Comparison of ENCODE assay signal across 16 cellular contexts in the genomic region with DNA sequence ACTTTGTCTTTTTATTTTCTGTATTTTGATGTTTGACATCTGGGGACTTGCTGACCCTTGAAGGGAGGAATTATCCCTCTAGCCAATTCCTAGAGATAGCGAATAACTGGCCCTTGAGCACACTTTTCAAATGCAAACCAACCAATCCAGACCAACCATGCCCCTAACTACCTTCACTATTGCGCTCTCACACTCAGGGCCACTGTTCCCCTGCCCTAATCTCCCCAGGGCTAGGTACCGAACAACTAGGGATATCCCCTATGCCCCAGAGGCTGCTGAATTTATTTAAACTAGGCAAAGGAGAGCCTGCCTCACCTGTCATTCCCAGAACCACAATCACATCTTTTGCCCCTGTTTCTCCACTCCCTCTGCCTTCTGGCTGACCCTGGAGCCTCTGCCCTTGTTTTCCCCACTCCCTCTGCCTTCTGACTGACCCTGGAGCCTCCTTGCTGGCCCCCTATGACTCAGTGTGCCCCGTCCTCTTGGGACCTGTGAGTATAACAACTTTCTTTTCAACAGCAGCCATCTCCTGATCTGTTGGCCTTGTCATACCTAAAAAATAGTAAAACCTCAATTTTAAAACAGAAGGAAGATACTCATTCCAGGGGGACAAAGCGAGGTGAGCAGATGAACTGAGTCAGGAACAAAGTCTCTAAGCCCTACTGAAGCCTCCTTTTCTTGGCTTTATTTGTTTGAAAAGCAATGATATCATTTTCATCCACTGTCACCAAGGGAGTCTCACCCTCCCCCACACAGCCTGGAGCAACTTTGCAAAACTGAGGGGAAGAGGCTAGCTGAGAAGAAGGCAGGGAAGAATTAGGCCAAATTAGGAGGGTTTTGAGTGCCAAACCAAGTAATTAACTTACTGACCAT.
DNase-seq lines count a peak whose midpoint lies in the region; ATAC-seq and TF ChIP-seq lines count a peak whose summit lies in the region.
"Had no signal": no experiment of that assay in that cellular context is flagged by ENCODE, and none has a peak within 500 bp of the region (broad histone marks: within the 10 kb centered on the region; RNA-seq: fewer than 3 reads in every experiment).

No MANE protein-coding gene starts in this region.

- H3K4me2 ChIP-seq in Loucy (ENCODE audit: low read depth, low read length, poor library complexity, severe bottlenecking) (no peak overlapping the region), mammary epithelial cell (ENCODE audit: insufficient read depth, low read depth, low read length) (no peak overlapping the region)

- H3K79me2 ChIP-seq in Loucy (ENCODE audit: insufficient read depth, low read length): no peaks in the 10 kb centered on the region
- H3K79me2 ChIP-seq in mammary epithelial cell (ENCODE audit: insufficient read depth, low read length): no peaks in the 10 kb centered on the region

- H4K20me1 ChIP-seq in Loucy (ENCODE audit: insufficient read depth, low read length, poor library complexity, severe bottlenecking) (no peaks in the 10 kb centered on the region), mammary epithelial cell (ENCODE audit: insufficient read depth, low read length) (no peaks in the 10 kb centered on the region)

- TF ChIP-seq POLR2A in body of pancreas (IDR thresholded peaks at IDR 0.05): no peak

- DNase-seq in mammary epithelial cell (no peak), thoracic aorta (ENCODE audit: low spot score) (no peak), body of pancreas (no peak), NCI-H1436 (lab: John Stamatoyannopoulos, UW) (no peak), posterior vena cava (ENCODE audit: low spot score) (no peak)
- no peak for DNase-seq in activated naive CD4-positive, alpha-beta T cell treated with Interleukin-2 at 50 U/mL for 16 hours
- DNase-seq: activated CD4-positive, alpha-beta T cell treated with anti-CD3 and anti-CD28 coated beads, Interleukin-2, amount 50 U/mL, for 48 hours; activated T-cell treated with anti-CD3 and anti-CD28 coated beads, Interleukin-2, amount 50 U/mL, for 24 hours; DMS 273 treated with DMSO at 0.1 percent for 48 hours; gastrocnemius medialis; NCI-H187; NCI-H510A treated with DMSO at 0.1 percent for 48 hours; OCI-M1; stomach had no signal

- H3K4me3 ChIP-seq in Loucy (ENCODE audit: low read length, poor library complexity, severe bottlenecking): no peak overlapping the region
- H3K4me3 ChIP-seq in mammary epithelial cell (replicated peaks in 1 of 3; ENCODE audit: insufficient read depth in 1 of 3, low read depth in 2 of 3, low read length in 3 of 3): no peak overlapping the region
- H3K4me3 ChIP-seq in muscle layer of duodenum (ENCODE audit: low read depth in 1 of 2, low read length in 2 of 2): no peak overlapping the region
- no peak overlapping the region for H3K4me3 ChIP-seq in thoracic aorta
- no peak overlapping the region for H3K4me3 ChIP-seq in body of pancreas
- H3K4me3 ChIP-seq: gastrocnemius medialis, stomach had no signal

- no peak for TF ChIP-seq CTCF in Loucy (conservative IDR thresholded peaks at IDR 0.05; ENCODE audit: low read length)
- TF ChIP-seq CTCF in mammary epithelial cell (conservative IDR thresholded peaks at IDR 0.05 in 1 of 2, IDR thresholded peaks at IDR 0.05 in 1 of 2; ENCODE audit: extremely low read depth in 1 of 2, insufficient read depth in 1 of 2, low read depth in 1 of 2, low read length in 2 of 2): no peak
- no peak for TF ChIP-seq CTCF in thoracic aorta (IDR thresholded peaks at IDR 0.05)
- no peak for TF ChIP-seq CTCF in body of pancreas (IDR thresholded peaks at IDR 0.05)

- dilution Hi-C loops in mammary epithelial cell (cut with HindIII; ENCODE audit: low sequenced_read_pairs): loop anchor here (5.0 kb wide), 1 partner anchor 70 kb away; no protein-coding TSS in a partner anchor

- H2AFZ ChIP-seq in Loucy (ENCODE audit: low read length) (peak overlapping the region; percentile 29; the same call in 1 of the 2 replicates), mammary epithelial cell (ENCODE audit: low read depth, low read length) (peak overlapping the region; percentile 54)

- no peak for ATAC-seq in thoracic aorta (ENCODE audit: insufficient number of reproducible peaks, low FRiP score, low read depth)
- no peak for ATAC-seq in body of pancreas
- ATAC-seq: gastrocnemius medialis had no signal

- intact Hi-C loops in mammary epithelial cell (cut with micrococcal nuclease) (no loop called here), body of pancreas (cut with DNase I) (no loop called here), posterior vena cava (cut with DNase I) (no loop called here)

- no TSS peak for BruUV-seq in mammary epithelial cell (replicated peaks; lab: Mats Ljungman, UMichigan)

- no peak overlapping the region for H3K9ac ChIP-seq in Loucy (ENCODE audit: low read depth, low read length, poor library complexity, severe bottlenecking)
- H3K9ac ChIP-seq in mammary epithelial cell (ENCODE audit: insufficient read depth, low read length): no peak overlapping the region

- H3F3A ChIP-seq in Loucy (ENCODE audit: low read depth): no peaks in the 10 kb centered on the region

- H3K36me3 ChIP-seq in Loucy (ENCODE audit: insufficient read depth, low read length) (no peaks in the 10 kb centered on the region), mammary epithelial cell (ENCODE audit: insufficient read depth, low read length) (no peaks in the 10 kb centered on the region), muscle layer of duodenum (ENCODE audit: control insufficient read depth in 1 of 2, insufficient read depth in 2 of 2, low read length in 2 of 2) (no peaks in the 10 kb centered on the region), thoracic aorta (no peaks in the 10 kb centered on the region), body of pancreas (replicated peaks in 1 of 2; ENCODE audit: insufficient read depth in 1 of 2, low read depth in 2 of 2) (no peaks in the 10 kb centered on the region)
- H3K36me3 ChIP-seq: gastrocnemius medialis, stomach had no signal

- no peak overlapping the region for H3K27ac ChIP-seq in mammary epithelial cell (ENCODE audit: insufficient read depth, low read depth, low read length)
- H3K27ac ChIP-seq in muscle layer of duodenum (ENCODE audit: low read length): peak overlapping the region; percentile 64
- peak overlapping the region; percentile 71 to 97 for H3K27ac ChIP-seq in thoracic aorta
- H3K27ac ChIP-seq in body of pancreas: no peak overlapping the region

- CTCF ChIA-PET in mammary epithelial cell (lab: Charles Lee; ENCODE audit: low non-redundant PET): no interaction called here

- WGBS in mammary epithelial cell (ENCODE audit: low coverage, missing lambda C conversion rate): 82% methylated on average over 5 of the region's 5 CpGs
- WGBS in body of pancreas, 2 donors: 93 to 98% methylated on average over 5 of the region's 5 CpGs

- H3K4me1 ChIP-seq in Loucy (ENCODE audit: insufficient read depth, low read length, poor library complexity, severe bottlenecking) (peaks cover 13% of the 10 kb centered on the region), mammary epithelial cell (ENCODE audit: insufficient read depth, low read length) (peaks cover 21% of the 10 kb centered on the region), muscle layer of duodenum (ENCODE audit: control insufficient read depth in 1 of 2, insufficient read depth in 2 of 2, low read length in 2 of 2) (peaks cover 4 to 22% of the 10 kb centered on the region in 2 donors), thoracic aorta (ENCODE audit: control insufficient read depth in 1 of 2, low read depth in 2 of 2) (peaks cover 25 to 74% of the 10 kb centered on the region in 2 donors), body of pancreas (peaks cover 15% of the 10 kb centered on the region)

- H3K27me3 ChIP-seq in Loucy (ENCODE audit: insufficient read depth, low read length, poor library complexity, severe bottlenecking): no peaks in the 10 kb centered on the region
- H3K27me3 ChIP-seq in mammary epithelial cell (ENCODE audit: insufficient read depth, low read length): no peaks in the 10 kb centered on the region
- no peaks in the 10 kb centered on the region for H3K27me3 ChIP-seq in muscle layer of duodenum (ENCODE audit: low read depth, low read length)
- no peaks in the 10 kb centered on the region for H3K27me3 ChIP-seq in thoracic aorta (replicated peaks; ENCODE audit: insufficient read depth)
- no peaks in the 10 kb centered on the region for H3K27me3 ChIP-seq in body of pancreas
- H3K27me3 ChIP-seq: gastrocnemius medialis, stomach had no signal

- H3K9me2 ChIP-seq in Loucy (replicated peaks; ENCODE audit: low read depth, low read length): no peaks in the 10 kb centered on the region

- in situ Hi-C loops in mammary epithelial cell (cut with MboI; ENCODE audit: low sequenced_read_pairs in 2 of 2): no loop called here

- H3K9me3 ChIP-seq in Loucy (ENCODE audit: insufficient read depth, low read depth, low read length) (no peaks in the 10 kb centered on the region; the same call in 1 of the 2 replicates), mammary epithelial cell (replicated peaks; ENCODE audit: insufficient read depth, low read length) (no peaks in the 10 kb centered on the region), muscle layer of duodenum (ENCODE audit: control insufficient read depth in 1 of 2, low read length in 2 of 2) (no peaks in the 10 kb centered on the region), thoracic aorta (no peaks in the 10 kb centered on the region), body of pancreas (no peaks in the 10 kb centered on the region)
- H3K9me3 ChIP-seq: gastrocnemius medialis, stomach had no signal

Comparison
In these comparisons a context has a peak if more than half of its experiments do, and no peak if none do; other contexts are left out.
1. H3K27ac ChIP-seq: peak in muscle layer of duodenum (single experiment) and thoracic aorta (2 of 2); none in mammary epithelial cell (single experiment) and body of pancreas (0 of 4).